ENCODE assay signal across 22 cellular contexts in the genomic region with DNA sequence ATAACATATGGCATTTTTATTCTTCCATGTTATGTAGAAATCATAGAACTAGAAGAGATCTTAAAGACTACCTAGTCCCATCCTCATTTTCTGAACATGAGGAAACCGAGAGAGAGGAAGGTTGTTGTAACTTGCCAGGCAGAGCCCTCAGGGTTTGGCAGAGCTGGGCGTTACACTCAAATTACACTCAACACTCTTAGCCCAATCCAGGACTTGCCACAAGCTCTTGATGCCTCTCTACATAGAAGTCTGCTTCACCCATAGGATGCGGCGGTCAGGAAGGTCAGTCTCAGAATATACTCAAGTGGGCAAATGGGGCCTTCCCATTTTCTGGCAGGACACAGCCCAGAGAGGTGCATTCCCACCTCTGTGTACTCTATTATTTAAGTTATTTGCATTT.
DNase-seq lines count a peak whose midpoint lies in the region; ATAC-seq, FAIRE-seq and TF ChIP-seq lines count a peak whose summit lies in the region.
"Had no signal": no experiment of that assay in that cellular context is flagged by ENCODE, and none has a peak within 500 bp of the region (broad histone marks: within the 10 kb centered on the region; RNA-seq: fewer than 3 reads in every experiment).

No MANE protein-coding gene starts in this region.

- no peak overlapping the region for H3K27ac ChIP-seq in right atrium auricular region
- peak overlapping the region; percentile 50 to 87 (median 82) for H3K27ac ChIP-seq in esophagus squamous epithelium
- H3K27ac ChIP-seq in neuronal stem cell (replicated peaks; ENCODE audit: low read length): peak overlapping the region; percentile 34
- H3K27ac ChIP-seq in MM.1S (ENCODE audit: low read length): no peak overlapping the region
- H3K27ac ChIP-seq: parathyroid adenoma had no signal

- H3K9me2 ChIP-seq in MM.1S (replicated peaks; ENCODE audit: insufficient read depth, low read length): no peaks in the 10 kb centered on the region

- H3K9me3 ChIP-seq in right atrium auricular region (no peaks in the 10 kb centered on the region), esophagus squamous epithelium (no peaks in the 10 kb centered on the region), neuronal stem cell (replicated peaks in 1 of 2; ENCODE audit: control insufficient read depth in 2 of 2, insufficient read depth in 1 of 2, low read depth in 1 of 2, low read length in 2 of 2) (peaks cover 0 to 7% of the 10 kb centered on the region in 2 donors), MM.1S (replicated peaks; ENCODE audit: insufficient read depth, low read length) (no peaks in the 10 kb centered on the region)

- H3K14ac ChIP-seq in neuronal stem cell (ENCODE audit: low read length): no peak overlapping the region

- TF ChIP-seq CTCF in right atrium auricular region (IDR thresholded peaks at IDR 0.05) (no peak), esophagus squamous epithelium (IDR thresholded peaks at IDR 0.05) (no peak), MM.1S (IDR thresholded peaks at IDR 0.05; ENCODE audit: low read length) (no peak)

- ATAC-seq in GM19351 (IDR thresholded peaks at IDR 0.05; ENCODE audit: unreplicated experiment): no peak
- ATAC-seq: activated CD4-positive, alpha-beta T cell treated with anti-CD3 and anti-CD28 coated beads for 36 hours; stimulated activated naive CD8-positive, alpha-beta T cell treated with anti-CD3 and anti-CD28 coated beads, Interleukin-15, Interleukin-2, amounts not matched to agents 100 U/mL and 50 U/mL, for 24 hours had no signal

- H2BK120ac ChIP-seq in neuronal stem cell (ENCODE audit: low read depth, low read length): no peak overlapping the region

- no peaks in the 10 kb centered on the region for H3K79me1 ChIP-seq in neuronal stem cell (ENCODE audit: low read depth, low read length)

- H2AFZ ChIP-seq in neuronal stem cell (ENCODE audit: low read length): no peak overlapping the region
- H2AFZ ChIP-seq in MM.1S (ENCODE audit: low read length): no peak overlapping the region
- H2AFZ ChIP-seq: parathyroid adenoma had no signal

- H3K23ac ChIP-seq in neuronal stem cell (ENCODE audit: low read depth, low read length, poor library complexity): no peak overlapping the region

- H3K4me2 ChIP-seq in neuronal stem cell (ENCODE audit: insufficient read depth, low read length, poor library complexity, severe bottlenecking): no peak overlapping the region
- H3K4me2 ChIP-seq in MM.1S (ENCODE audit: low read depth, low read length): no peak overlapping the region

- FAIRE-seq in GM19239 (lab: Jason Lieb, UNC): no peak
- FAIRE-seq: kidney had no signal

- H4K91ac ChIP-seq in neuronal stem cell (ENCODE audit: low read depth, low read length, poor library complexity): no peak overlapping the region

- H3F3A ChIP-seq in MM.1S (ENCODE audit: insufficient read depth, low read length): no peaks in the 10 kb centered on the region

- H2BK12ac ChIP-seq in neuronal stem cell (ENCODE audit: low read length): no peak overlapping the region

- no peak overlapping the region for H2AK5ac ChIP-seq in neuronal stem cell (ENCODE audit: low read depth, low read length)

- no peak overlapping the region for H3K18ac ChIP-seq in neuronal stem cell (ENCODE audit: low read length)

- H3K4ac ChIP-seq in neuronal stem cell (ENCODE audit: low read length): no peak overlapping the region

- DNase-seq in cardiac septum (ENCODE audit: low spot score) (peak; percentile 61), right atrium auricular region (ENCODE audit: low spot score) (no peak), esophagus squamous epithelium (lab: John Stamatoyannopoulos, UW) (no peak), neuronal stem cell (ENCODE audit: low spot score) (no peak), MM.1S (no peak), NCI-H1436 (lab: John Stamatoyannopoulos, UW) (no peak), GM19239 (ENCODE audit: insufficient read length, low spot score) (no peak)
- DNase-seq: activated CD4-positive, alpha-beta T cell treated with anti-CD3 and anti-CD28 coated beads for 36 hours; activated CD8-positive, alpha-beta memory T cell treated with anti-CD3 and anti-CD28 coated beads, Interleukin-2, amount 50 U/mL, for 4 hours; activated gamma-delta T cell treated with Interleukin-2 at 50 U/mL for 16 hours; aorta; CD8-positive, alpha-beta memory T cell; EL; erythroblast; heart right ventricle; kidney; NCI-H1048; NCI-H446; SHP77 treated with DMSO at 0.1 percent for 48 hours; stimulated activated naive CD8-positive, alpha-beta T cell treated with anti-CD3 and anti-CD28 coated beads, Interleukin-15, Interleukin-2, amounts not matched to agents 100 U/mL and 50 U/mL, for 24 hours had no signal

- H4K8ac ChIP-seq in neuronal stem cell (ENCODE audit: low read depth, low read length): no peak overlapping the region

- H3K4me3 ChIP-seq in right atrium auricular region (no peak overlapping the region), esophagus squamous epithelium (no peak overlapping the region), neuronal stem cell (ENCODE audit: low read length in 2 of 2) (no peak overlapping the region), MM.1S (ENCODE audit: low read length) (no peak overlapping the region)
- H3K4me3 ChIP-seq: heart right ventricle had no signal

- H3K36me3 ChIP-seq in right atrium auricular region (no peaks in the 10 kb centered on the region), esophagus squamous epithelium (no peaks in the 10 kb centered on the region), neuronal stem cell (replicated peaks in 1 of 2; ENCODE audit: control insufficient read depth in 2 of 2, insufficient read depth in 2 of 2, low read length in 2 of 2) (no peaks in the 10 kb centered on the region), MM.1S (replicated peaks; ENCODE audit: insufficient read depth, low read length) (no peaks in the 10 kb centered on the region)
- H3K36me3 ChIP-seq: heart right ventricle had no signal

- H3K4me1 ChIP-seq in right atrium auricular region: peaks cover 0 to 21% of the 10 kb centered on the region in 2 donors
- peaks cover 30 to 65% (median 42%) of the 10 kb centered on the region in 3 donors for H3K4me1 ChIP-seq in esophagus squamous epithelium
- peaks cover 38 to 44% of the 10 kb centered on the region in 2 donors for H3K4me1 ChIP-seq in neuronal stem cell (ENCODE audit: control insufficient read depth in 2 of 2, insufficient read depth in 1 of 2, low read depth in 1 of 2, low read length in 2 of 2)
- no peaks in the 10 kb centered on the region for H3K4me1 ChIP-seq in MM.1S (ENCODE audit: low read length)
- H3K4me1 ChIP-seq: parathyroid adenoma had no signal

- no peaks in the 10 kb centered on the region for H3K27me3 ChIP-seq in right atrium auricular region
- no peaks in the 10 kb centered on the region for H3K27me3 ChIP-seq in esophagus squamous epithelium
- no peaks in the 10 kb centered on the region for H3K27me3 ChIP-seq in neuronal stem cell (ENCODE audit: control insufficient read depth in 3 of 3, insufficient read depth in 3 of 3, low read depth in 1 of 3, low read length in 3 of 3)
- no peaks in the 10 kb centered on the region for H3K27me3 ChIP-seq in MM.1S (replicated peaks; ENCODE audit: insufficient read depth, low read length)
- H3K27me3 ChIP-seq: heart right ventricle had no signal

- intact Hi-C loops in cardiac septum (cut with DNase I): no loop called here
- intact Hi-C loops in esophagus squamous epithelium (cut with DNase I): no loop called here

- no peak overlapping the region for H2BK5ac ChIP-seq in neuronal stem cell (ENCODE audit: low read length)

- no peak for TF ChIP-seq POLR2A in esophagus squamous epithelium (IDR thresholded peaks at IDR 0.05)

- WGBS in esophagus squamous epithelium, 2 donors: 58 to 60% methylated on average over 4 of the region's 4 CpGs
- no CpG with 5 or more reads among the region's 4 CpGs for WGBS in neuronal stem cell (ENCODE audit: extremely low coverage in 2 of 2, insufficient read length in 2 of 2, insufficient replicate concordance in 1 of 2), 2 donors

- no peaks in the 10 kb centered on the region for H3K79me2 ChIP-seq in MM.1S (ENCODE audit: low read length)
- H3K79me2 ChIP-seq: parathyroid adenoma had no signal

- H2BK15ac ChIP-seq in neuronal stem cell (ENCODE audit: low read length): no peak overlapping the region

- no peaks in the 10 kb centered on the region for H4K20me1 ChIP-seq in MM.1S (ENCODE audit: insufficient read depth, low read length)

- H3K9ac ChIP-seq in neuronal stem cell (ENCODE audit: low read depth, low read length, poor library complexity) (no peak overlapping the region), MM.1S (ENCODE audit: low read length) (no peak overlapping the region)
- H3K9ac ChIP-seq: parathyroid adenoma had no signal

Comparison
In these comparisons a context has a peak if more than half of its experiments do, and no peak if none do; other contexts are left out.
1. H3K27ac ChIP-seq: peak in esophagus squamous epithelium (4 of 4) and neuronal stem cell (single experiment); none in right atrium auricular region (0 of 2) and MM.1S (single experiment).